Comparison of ENCODE assay signal across 28 cellular contexts in the genomic region with DNA sequence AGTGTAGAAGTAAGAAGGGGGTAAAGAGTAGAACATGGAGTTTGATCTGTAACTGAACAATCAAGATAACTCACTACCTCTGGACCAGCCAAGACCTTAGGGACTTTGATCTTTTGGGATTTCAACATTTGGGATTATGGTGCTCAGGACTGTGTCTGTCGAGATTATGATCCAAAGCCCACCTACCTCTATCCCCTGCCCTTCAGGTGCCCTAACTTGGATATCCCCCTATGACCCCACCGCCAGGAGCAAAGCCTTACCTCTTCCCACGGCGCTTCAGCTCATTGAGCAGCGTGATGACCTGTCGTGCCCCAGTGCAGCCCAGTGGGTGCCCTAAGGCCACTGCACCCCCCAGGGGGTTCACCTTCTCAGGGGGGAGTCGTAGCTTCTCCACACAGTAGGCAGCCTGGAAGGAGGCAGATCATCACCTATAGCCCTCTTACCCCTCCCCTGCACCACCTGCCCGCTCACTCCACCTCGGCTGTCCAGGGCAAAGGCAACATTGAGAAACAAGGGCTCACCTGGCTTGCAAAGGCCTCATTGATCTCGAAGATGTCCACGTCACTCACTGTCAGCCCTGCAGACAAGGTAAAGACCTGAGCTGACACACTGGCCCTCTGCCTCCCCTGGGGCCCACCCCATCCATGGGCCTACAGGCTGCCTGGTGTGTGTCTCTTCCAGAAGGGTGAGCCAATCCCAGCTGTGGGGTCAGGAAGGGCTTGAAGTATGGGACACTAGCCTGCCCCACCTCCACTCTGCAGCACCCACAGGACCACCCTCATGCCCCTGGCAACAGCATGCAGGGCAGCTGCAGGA. TPM values are rescaled to one million over a fixed set of nuclear protein-coding genes. Genes with fewer than 3 reads are reported as not detected.
DNase-seq lines count a peak whose midpoint lies in the region; ATAC-seq, FAIRE-seq and TF ChIP-seq lines count a peak whose summit lies in the region.
"Had no signal": no experiment of that assay in that cellular context is flagged by ENCODE, and none has a peak within 500 bp of the region (broad histone marks: within the 10 kb centered on the region; RNA-seq: fewer than 3 reads in every experiment).

No MANE protein-coding gene starts in this region.

- 94% methylated on average over 11 of the region's 11 CpGs for WGBS in hepatocyte (ENCODE audit: low lambda C conversion rate, missing lambda C conversion rate)

- H3K79me2 ChIP-seq in PC-3 (ENCODE audit: low read length) (peaks cover 9% of the 10 kb centered on the region), hepatocyte (peaks cover 18% of the 10 kb centered on the region)

- no peaks in the 10 kb centered on the region for H3K9me3 Mint-ChIP-seq in osteocyte (ENCODE audit: unreplicated experiment)
- H3K9me3 Mint-ChIP-seq: activated naive CD4-positive, alpha-beta T cell treated with anti-CD3 and anti-CD28 coated beads, Interleukin-2, amount 50 U/mL, for 72 hours; nephron progenitor cell had no signal

- peaks cover 84% of the 10 kb centered on the region for H3K36me3 ChIP-seq in PC-3 (ENCODE audit: low read depth, low read length)
- H3K36me3 ChIP-seq in hepatocyte (replicated peaks; ENCODE audit: insufficient read depth, low read depth), result no peaks in the 10 kb centered on the region

- POLR2A ChIA-PET in PC-3 (lab: Charles Lee; ENCODE audit: unreplicated experiment), result interaction anchor here (0.6 kb wide), 1 partner anchor 11 kb away, joined by 4 read pairs; the partner anchor contains the start of gene ACAA1

- peak overlapping the region; percentile 71 for H3K27ac ChIP-seq in PC-3 (ENCODE audit: low read length)
- peak overlapping the region; percentile 57 for H3K27ac ChIP-seq in hepatocyte
- H3K27ac ChIP-seq: cardiac muscle cell, left lung, suprapubic skin, VCaP had no signal

- H3K36me3 Mint-ChIP-seq in osteocyte (ENCODE audit: unreplicated experiment), result peaks cover 43% of the 10 kb centered on the region

- TSS peak; percentile 89 for BruUV-seq in PC-3 (replicated peaks; lab: Mats Ljungman, UMichigan)

- H3K27ac Mint-ChIP-seq in osteocyte (ENCODE audit: unreplicated experiment), result no peak overlapping the region
- H3K27ac Mint-ChIP-seq: nephron progenitor cell had no signal

- H3K9me2 ChIP-seq in PC-3 (replicated peaks; ENCODE audit: low read length) (no peaks in the 10 kb centered on the region), hepatocyte (replicated peaks; ENCODE audit: insufficient read depth) (no peaks in the 10 kb centered on the region)

- no peaks in the 10 kb centered on the region for H3K9me3 ChIP-seq in PC-3 (ENCODE audit: low read length)
- H3K9me3 ChIP-seq in hepatocyte (ENCODE audit: low read depth), result no peaks in the 10 kb centered on the region
- H3K9me3 ChIP-seq: left lung, suprapubic skin had no signal

- TF ChIP-seq POLR2A in GM12891 (IDR thresholded peaks at IDR 0.05; ENCODE audit: low read depth, low read length), result no peak

- H3K27me3 ChIP-seq in PC-3 (ENCODE audit: low read length) (no peaks in the 10 kb centered on the region), hepatocyte (no peaks in the 10 kb centered on the region)
- H3K27me3 ChIP-seq: cardiac muscle cell, left lung, suprapubic skin had no signal

- DNase-seq in activated CD8-positive, alpha-beta memory T cell treated with anti-CD3 and anti-CD28 coated beads for 24 hours, result peak; percentile 47
- DNase-seq in activated CD8-positive, alpha-beta memory T cell treated with anti-CD3 and anti-CD28 coated beads, Interleukin-2, amount 50 U/mL, for 4 hours, result no peak
- no peak for DNase-seq in PC-3
- peak; percentile 21 for DNase-seq in hepatocyte (ENCODE audit: low spot score)
- DNase-seq in osteocyte (ENCODE audit: extremely low spot score, unreplicated experiment), result peak; percentile 76
- no peak for DNase-seq in GM12891 (ENCODE audit: insufficient read length, low spot score)
- no peak for DNase-seq in NCI-H446 (lab: John Stamatoyannopoulos, UW)
- no peak for DNase-seq in LoVo (ENCODE audit: low spot score)
- DNase-seq: activated CD4-positive, alpha-beta T cell treated with anti-CD3 and anti-CD28 coated beads, Interleukin-2, amount 50 U/mL, for 1 hour; AML-193; aorta; dermis blood vessel endothelial cell; GF-D8; NCI-H1105 treated with DMSO at 0.1 percent for 48 hours; NCI-H2029; NCI-H2227 treated with DMSO at 0.1 percent for 48 hours; NCI-H748 treated with DMSO at 0.1 percent for 48 hours; nephron progenitor cell had no signal

- no peak for TF ChIP-seq CTCF in PC-3 (conservative IDR thresholded peaks at IDR 0.05; ENCODE audit: low read depth, low read length)
- no peak for TF ChIP-seq CTCF in hepatocyte (IDR thresholded peaks at IDR 0.05; ENCODE audit: poor library complexity)
- no peak for TF ChIP-seq CTCF in osteocyte (IDR thresholded peaks at IDR 0.05)

- no peaks in the 10 kb centered on the region for H3K4me1 Mint-ChIP-seq in osteocyte (ENCODE audit: unreplicated experiment)
- H3K4me1 Mint-ChIP-seq: nephron progenitor cell had no signal

- no peak overlapping the region for H3K9ac ChIP-seq in PC-3 (ENCODE audit: low read length)

- no peak overlapping the region for H3K4me3 Mint-ChIP-seq in osteocyte (ENCODE audit: unreplicated experiment)
- H3K4me3 Mint-ChIP-seq: nephron progenitor cell had no signal

- H4K20me1 ChIP-seq in PC-3 (ENCODE audit: low read length), result no peaks in the 10 kb centered on the region
- H4K20me1 ChIP-seq in hepatocyte (ENCODE audit: insufficient read depth, poor library complexity, severe bottlenecking), result peaks cover 9% of the 10 kb centered on the region

- ATAC-seq in PC-3, result no peak; the same call in 1 of the 2 replicates
- ATAC-seq: activated naive CD4-positive, alpha-beta T cell treated with anti-CD3 and anti-CD28 coated beads, Interleukin-2, amount 50 U/mL, for 72 hours; left lung had no signal

- H3K4me3 ChIP-seq in PC-3 (ENCODE audit: low read length) (no peak overlapping the region), hepatocyte (no peak overlapping the region)
- H3K4me3 ChIP-seq: cardiac muscle cell, left lung, suprapubic skin had no signal

- CTCF ChIA-PET in PC-3 (lab: Charles Lee), result interaction anchor here (1.1 kb wide), 1 partner anchor 8 kb away, joined by 3 read pairs; no protein-coding TSS in a partner anchor

- H3K4me1 ChIP-seq in PC-3 (ENCODE audit: insufficient read depth, low read length) (peaks cover 21% of the 10 kb centered on the region), hepatocyte (ENCODE audit: insufficient read depth) (peaks cover 3% of the 10 kb centered on the region)
- H3K4me1 ChIP-seq: suprapubic skin had no signal

- peaks cover 3% of the 10 kb centered on the region for H3F3A ChIP-seq in PC-3 (ENCODE audit: low read length, unreplicated experiment)

- H2AFZ ChIP-seq in PC-3 (ENCODE audit: low read length), result no peak overlapping the region
- no peak overlapping the region for H2AFZ ChIP-seq in hepatocyte

- H3K4me2 ChIP-seq in PC-3 (ENCODE audit: low read length) (peak overlapping the region; percentile 32; the same call in 1 of the 2 replicates), hepatocyte (no peak overlapping the region)

- intact Hi-C loops in PC-3 (cut with micrococcal nuclease), result loop anchor here (2.0 kb wide), 1 partner anchor 121 kb away; no protein-coding TSS in a partner anchor

- no peaks in the 10 kb centered on the region for H3K27me3 Mint-ChIP-seq in osteocyte (ENCODE audit: unreplicated experiment)
- H3K27me3 Mint-ChIP-seq: progenitor cell of endocrine pancreas had no signal

- FAIRE-seq in GM12891 (lab: Jason Lieb, UNC), result no peak
- FAIRE-seq: A204.1, GM18507, H1, urothelium cell line had no signal

TF ChIP-seq in GM12891, 5 proteins besides CTCF, POLR2A, EP300 and RAD21:
- TF ChIP-seq TAF1 (IDR thresholded peaks at IDR 0.05; ENCODE audit: low read depth, low read length), result no peak
- no peak for TF ChIP-seq SPI1 (IDR thresholded peaks at IDR 0.05; ENCODE audit: low read depth, low read length)
- TF ChIP-seq POU2F2 (IDR thresholded peaks at IDR 0.05; ENCODE audit: low read depth, low read length), result no peak
- TF ChIP-seq POLR2AphosphoS5 (IDR thresholded peaks at IDR 0.05; ENCODE audit: low read depth, low read length), result no peak
- TF ChIP-seq PAX5 (IDR thresholded peaks at IDR 0.05; ENCODE audit: insufficient read depth, low read length, severe bottlenecking), result no peak

RNA-seq across cellular contexts. Expression of gene ACAA1, which starts 11.4 kb away (rescaled TPM):
- total RNA-seq in PC-3 (2014; rRNA removed), result 76.4 and 94.5 TPM in 2 replicates
- total RNA-seq in hepatocyte, result 141 and 152 TPM in 2 replicates
- polyA plus RNA-seq in hepatocyte, result 213 and 250 TPM in 2 replicates
- 60.3 and 62.0 TPM in 2 replicates for total RNA-seq in osteocyte
- 50.4 TPM for polyA plus RNA-seq in GM12891 (2012; ENCODE audit: low read depth, missing spikeins)

RNA-seq across cellular contexts. Expression of gene MYD88, which starts 12.9 kb away (rescaled TPM):
- total RNA-seq in PC-3 (2014; rRNA removed), result 17.7 and 19.1 TPM in 2 replicates
- 12.7 and 14.3 TPM in 2 replicates for total RNA-seq in hepatocyte
- polyA plus RNA-seq in hepatocyte, result 44.7 and 51.4 TPM in 2 replicates
- total RNA-seq in osteocyte, result 13.3 TPM in 2 replicates
- polyA plus RNA-seq in GM12891 (2012; ENCODE audit: low read depth, missing spikeins), result 43.8 TPM

RNA-seq across cellular contexts. Expression of gene OXSR1, which starts 39.8 kb away (rescaled TPM):
- 42.2 and 47.7 TPM in 2 replicates for total RNA-seq in PC-3 (2014; rRNA removed)
- 30.7 TPM in 2 replicates for total RNA-seq in hepatocyte
- polyA plus RNA-seq in hepatocyte, result 11.7 and 15.7 TPM in 2 replicates
- 55.7 and 57.8 TPM in 2 replicates for total RNA-seq in osteocyte
- 27.1 TPM for polyA plus RNA-seq in GM12891 (2012; ENCODE audit: low read depth, missing spikeins)

Comparison
In these comparisons a context has a peak if more than half of its experiments do, and no peak if none do; other contexts are left out.
1. DNase-seq: peak in activated CD8-positive, alpha-beta memory T cell treated with anti-CD3 and anti-CD28 coated beads for 24 hours (single experiment), hepatocyte (single experiment) and osteocyte (single experiment); none in activated CD8-positive, alpha-beta memory T cell treated with anti-CD3 and anti-CD28 coated beads, Interleukin-2, amount 50 U/mL, for 4 hours (single experiment), PC-3 (single experiment), GM12891 (single experiment), NCI-H446 (0 of 2) and LoVo (single experiment).